1 cellular context compared by ENCODE assay signal in the genomic region with DNA sequence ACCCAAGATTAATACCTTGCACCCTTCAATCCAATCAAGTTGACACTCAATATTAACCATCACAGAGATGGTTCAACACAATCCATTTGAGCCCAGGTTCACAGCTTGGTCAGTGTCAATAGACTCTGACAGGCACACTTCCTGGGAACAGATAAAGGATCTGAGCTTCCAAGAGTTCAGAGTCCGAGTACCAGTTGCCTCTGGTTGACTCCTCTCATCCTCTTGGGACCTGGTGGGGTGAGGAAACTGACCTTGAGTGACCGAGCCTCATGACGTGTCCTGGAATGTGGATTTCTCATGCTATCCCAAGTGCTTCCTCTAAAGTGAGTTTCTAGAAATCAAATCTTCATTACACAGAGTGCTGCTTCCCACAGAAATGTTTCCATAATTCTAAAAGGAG.
TF ChIP-seq lines count a peak whose summit lies in the region.

No MANE protein-coding gene starts in this region.

TF ChIP-seq in HepG2, 621 proteins besides CTCF, POLR2A, EP300 and RAD21 (continued from another document and continues in another):
- TF ChIP-seq NCOA5 (CRISPR knock-in tag; IDR thresholded peaks at IDR 0.05), result no peak
- TF ChIP-seq KDM4B (CRISPR knock-in tag; IDR thresholded peaks at IDR 0.05), result 0 out of 2 replicates have a peak, but pooled peaks have one; percentile 26
- TF ChIP-seq NR2C2 (CRISPR knock-in tag; IDR thresholded peaks at IDR 0.05; ENCODE audit: borderline replicate concordance), result 0 out of 2 replicates have a peak, but pooled peaks have one; percentile 31
- TF ChIP-seq, protein P1, sequence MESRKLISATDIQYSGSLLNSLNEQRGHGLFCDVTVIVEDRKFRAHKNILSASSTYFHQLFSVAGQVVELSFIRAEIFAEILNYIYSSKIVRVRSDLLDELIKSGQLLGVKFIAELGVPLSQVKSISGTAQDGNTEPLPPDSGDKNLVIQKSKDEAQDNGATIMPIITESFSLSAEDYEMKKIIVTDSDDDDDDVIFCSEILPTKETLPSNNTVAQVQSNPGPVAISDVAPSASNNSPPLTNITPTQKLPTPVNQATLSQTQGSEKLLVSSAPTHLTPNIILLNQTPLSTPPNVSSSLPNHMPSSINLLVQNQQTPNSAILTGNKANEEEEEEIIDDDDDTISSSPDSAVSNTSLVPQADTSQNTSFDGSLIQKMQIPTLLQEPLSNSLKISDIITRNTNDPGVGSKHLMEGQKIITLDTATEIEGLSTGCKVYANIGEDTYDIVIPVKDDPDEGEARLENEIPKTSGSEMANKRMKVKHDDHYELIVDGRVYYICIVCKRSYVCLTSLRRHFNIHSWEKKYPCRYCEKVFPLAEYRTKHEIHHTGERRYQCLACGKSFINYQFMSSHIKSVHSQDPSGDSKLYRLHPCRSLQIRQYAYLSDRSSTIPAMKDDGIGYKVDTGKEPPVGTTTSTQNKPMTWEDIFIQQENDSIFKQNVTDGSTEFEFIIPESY (CRISPR knock-in tag; IDR thresholded peaks at IDR 0.05), result no peak
- TF ChIP-seq NCOA2 (CRISPR knock-in tag; IDR thresholded peaks at IDR 0.05), result peak; percentile 80
- TF ChIP-seq ZNF441 (CRISPR knock-in tag; IDR thresholded peaks at IDR 0.05; ENCODE audit: borderline replicate concordance), result peak; percentile 74; the same call in 1 of the 2 replicates
- TF ChIP-seq GABPB1 (CRISPR knock-in tag; IDR thresholded peaks at IDR 0.05), result peak; percentile 16; the same call in 1 of the 2 replicates
- TF ChIP-seq, protein P2, sequence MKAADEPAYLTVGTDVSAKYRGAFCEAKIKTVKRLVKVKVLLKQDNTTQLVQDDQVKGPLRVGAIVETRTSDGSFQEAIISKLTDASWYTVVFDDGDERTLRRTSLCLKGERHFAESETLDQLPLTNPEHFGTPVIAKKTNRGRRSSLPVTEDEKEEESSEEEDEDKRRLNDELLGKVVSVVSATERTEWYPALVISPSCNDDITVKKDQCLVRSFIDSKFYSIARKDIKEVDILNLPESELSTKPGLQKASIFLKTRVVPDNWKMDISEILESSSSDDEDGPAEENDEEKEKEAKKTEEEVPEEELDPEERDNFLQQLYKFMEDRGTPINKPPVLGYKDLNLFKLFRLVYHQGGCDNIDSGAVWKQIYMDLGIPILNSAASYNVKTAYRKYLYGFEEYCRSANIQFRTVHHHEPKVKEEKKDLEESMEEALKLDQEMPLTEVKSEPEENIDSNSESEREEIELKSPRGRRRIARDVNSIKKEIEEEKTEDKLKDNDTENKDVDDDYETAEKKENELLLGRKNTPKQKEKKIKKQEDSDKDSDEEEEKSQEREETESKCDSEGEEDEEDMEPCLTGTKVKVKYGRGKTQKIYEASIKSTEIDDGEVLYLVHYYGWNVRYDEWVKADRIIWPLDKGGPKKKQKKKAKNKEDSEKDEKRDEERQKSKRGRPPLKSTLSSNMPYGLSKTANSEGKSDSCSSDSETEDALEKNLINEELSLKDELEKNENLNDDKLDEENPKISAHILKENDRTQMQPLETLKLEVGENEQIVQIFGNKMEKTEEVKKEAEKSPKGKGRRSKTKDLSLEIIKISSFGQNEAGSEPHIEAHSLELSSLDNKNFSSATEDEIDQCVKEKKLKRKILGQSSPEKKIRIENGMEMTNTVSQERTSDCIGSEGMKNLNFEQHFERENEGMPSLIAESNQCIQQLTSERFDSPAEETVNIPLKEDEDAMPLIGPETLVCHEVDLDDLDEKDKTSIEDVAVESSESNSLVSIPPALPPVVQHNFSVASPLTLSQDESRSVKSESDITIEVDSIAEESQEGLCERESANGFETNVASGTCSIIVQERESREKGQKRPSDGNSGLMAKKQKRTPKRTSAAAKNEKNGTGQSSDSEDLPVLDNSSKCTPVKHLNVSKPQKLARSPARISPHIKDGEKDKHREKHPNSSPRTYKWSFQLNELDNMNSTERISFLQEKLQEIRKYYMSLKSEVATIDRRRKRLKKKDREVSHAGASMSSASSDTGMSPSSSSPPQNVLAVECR (CRISPR knock-in tag; IDR thresholded peaks at IDR 0.05; ENCODE audit: borderline replicate concordance), result peak; percentile 36; the same call in 1 of the 2 replicates
- peak; percentile 60; the same call in 1 of the 2 replicates for TF ChIP-seq ZKSCAN8 (CRISPR knock-in tag; IDR thresholded peaks at IDR 0.05; ENCODE audit: borderline replicate concordance)
- TF ChIP-seq CEBPB (IDR thresholded peaks at IDR 0.05; ENCODE audit: borderline replicate concordance, low read depth, low read length), result peak; percentile 23; the same call in 1 of the 2 replicates
- TF ChIP-seq SP140L (CRISPR knock-in tag; IDR thresholded peaks at IDR 0.05; ENCODE audit: borderline replicate concordance), result no peak
- peak; percentile 16; the same call in 1 of the 2 replicates for TF ChIP-seq MXD4 (CRISPR knock-in tag; IDR thresholded peaks at IDR 0.05)
- TF ChIP-seq ZNF878 (CRISPR knock-in tag; IDR thresholded peaks at IDR 0.05), result peak; percentile 51; the same call in 1 of the 2 replicates
- TF ChIP-seq, protein P3, sequence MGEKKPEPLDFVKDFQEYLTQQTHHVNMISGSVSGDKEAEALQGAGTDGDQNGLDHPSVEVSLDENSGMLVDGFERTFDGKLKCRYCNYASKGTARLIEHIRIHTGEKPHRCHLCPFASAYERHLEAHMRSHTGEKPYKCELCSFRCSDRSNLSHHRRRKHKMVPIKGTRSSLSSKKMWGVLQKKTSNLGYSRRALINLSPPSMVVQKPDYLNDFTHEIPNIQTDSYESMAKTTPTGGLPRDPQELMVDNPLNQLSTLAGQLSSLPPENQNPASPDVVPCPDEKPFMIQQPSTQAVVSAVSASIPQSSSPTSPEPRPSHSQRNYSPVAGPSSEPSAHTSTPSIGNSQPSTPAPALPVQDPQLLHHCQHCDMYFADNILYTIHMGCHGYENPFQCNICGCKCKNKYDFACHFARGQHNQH (CRISPR knock-in tag; IDR thresholded peaks at IDR 0.05), result peak; percentile 84
- 0 out of 2 replicates have a peak, but pooled peaks have one; percentile 53 for TF ChIP-seq JUN (CRISPR knock-in tag; IDR thresholded peaks at IDR 0.05)
- TF ChIP-seq ATF4 (CRISPR knock-in tag; IDR thresholded peaks at IDR 0.05), result no peak
- TF ChIP-seq HNF4A (CRISPR knock-in tag; IDR thresholded peaks at IDR 0.05), result peak; percentile 93
- peak; percentile 71 for TF ChIP-seq DPF2 (CRISPR knock-in tag; IDR thresholded peaks at IDR 0.05; ENCODE audit: borderline replicate concordance, low read depth)
- TF ChIP-seq, protein P4, sequence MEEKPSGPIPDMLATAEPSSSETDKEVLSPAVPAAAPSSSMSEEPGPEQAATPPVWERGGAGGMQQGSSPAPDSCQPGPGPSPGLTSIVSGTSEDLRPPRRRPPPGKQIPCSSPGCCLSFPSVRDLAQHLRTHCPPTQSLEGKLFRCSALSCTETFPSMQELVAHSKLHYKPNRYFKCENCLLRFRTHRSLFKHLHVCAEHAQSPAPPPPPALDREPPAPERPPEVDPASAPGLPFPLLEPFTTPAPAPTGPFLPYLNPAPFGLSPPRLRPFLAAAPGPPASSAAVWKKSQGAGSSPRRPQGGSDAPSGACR (CRISPR knock-in tag; IDR thresholded peaks at IDR 0.05), result 0 out of 2 replicates have a peak, but pooled peaks have one; percentile 38
- TF ChIP-seq ZNF430 (CRISPR knock-in tag; IDR thresholded peaks at IDR 0.05), result peak; percentile 67; the same call in 1 of the 2 replicates
- TF ChIP-seq TFAP4 (IDR thresholded peaks at IDR 0.05; ENCODE audit: borderline replicate concordance, low read depth), result 0 out of 2 replicates have a peak, but pooled peaks have one; percentile 16
- TF ChIP-seq POGZ (CRISPR knock-in tag; IDR thresholded peaks at IDR 0.05), result peak; percentile 75
- TF ChIP-seq, protein P5, sequence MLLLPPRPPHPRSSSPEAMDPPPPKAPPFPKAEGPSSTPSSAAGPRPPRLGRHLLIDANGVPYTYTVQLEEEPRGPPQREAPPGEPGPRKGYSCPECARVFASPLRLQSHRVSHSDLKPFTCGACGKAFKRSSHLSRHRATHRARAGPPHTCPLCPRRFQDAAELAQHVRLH (CRISPR knock-in tag; IDR thresholded peaks at IDR 0.05; ENCODE audit: borderline replicate concordance, low read depth), result 0 out of 2 replicates have a peak, but pooled peaks have one; percentile 56
- peak; percentile 30; the same call in 1 of the 2 replicates for TF ChIP-seq FOXP4 (CRISPR knock-in tag; IDR thresholded peaks at IDR 0.05)
- TF ChIP-seq YEATS2 (CRISPR knock-in tag; IDR thresholded peaks at IDR 0.05; ENCODE audit: borderline replicate concordance), result peak; percentile 33; the same call in 1 of the 2 replicates
- TF ChIP-seq, protein P6, sequence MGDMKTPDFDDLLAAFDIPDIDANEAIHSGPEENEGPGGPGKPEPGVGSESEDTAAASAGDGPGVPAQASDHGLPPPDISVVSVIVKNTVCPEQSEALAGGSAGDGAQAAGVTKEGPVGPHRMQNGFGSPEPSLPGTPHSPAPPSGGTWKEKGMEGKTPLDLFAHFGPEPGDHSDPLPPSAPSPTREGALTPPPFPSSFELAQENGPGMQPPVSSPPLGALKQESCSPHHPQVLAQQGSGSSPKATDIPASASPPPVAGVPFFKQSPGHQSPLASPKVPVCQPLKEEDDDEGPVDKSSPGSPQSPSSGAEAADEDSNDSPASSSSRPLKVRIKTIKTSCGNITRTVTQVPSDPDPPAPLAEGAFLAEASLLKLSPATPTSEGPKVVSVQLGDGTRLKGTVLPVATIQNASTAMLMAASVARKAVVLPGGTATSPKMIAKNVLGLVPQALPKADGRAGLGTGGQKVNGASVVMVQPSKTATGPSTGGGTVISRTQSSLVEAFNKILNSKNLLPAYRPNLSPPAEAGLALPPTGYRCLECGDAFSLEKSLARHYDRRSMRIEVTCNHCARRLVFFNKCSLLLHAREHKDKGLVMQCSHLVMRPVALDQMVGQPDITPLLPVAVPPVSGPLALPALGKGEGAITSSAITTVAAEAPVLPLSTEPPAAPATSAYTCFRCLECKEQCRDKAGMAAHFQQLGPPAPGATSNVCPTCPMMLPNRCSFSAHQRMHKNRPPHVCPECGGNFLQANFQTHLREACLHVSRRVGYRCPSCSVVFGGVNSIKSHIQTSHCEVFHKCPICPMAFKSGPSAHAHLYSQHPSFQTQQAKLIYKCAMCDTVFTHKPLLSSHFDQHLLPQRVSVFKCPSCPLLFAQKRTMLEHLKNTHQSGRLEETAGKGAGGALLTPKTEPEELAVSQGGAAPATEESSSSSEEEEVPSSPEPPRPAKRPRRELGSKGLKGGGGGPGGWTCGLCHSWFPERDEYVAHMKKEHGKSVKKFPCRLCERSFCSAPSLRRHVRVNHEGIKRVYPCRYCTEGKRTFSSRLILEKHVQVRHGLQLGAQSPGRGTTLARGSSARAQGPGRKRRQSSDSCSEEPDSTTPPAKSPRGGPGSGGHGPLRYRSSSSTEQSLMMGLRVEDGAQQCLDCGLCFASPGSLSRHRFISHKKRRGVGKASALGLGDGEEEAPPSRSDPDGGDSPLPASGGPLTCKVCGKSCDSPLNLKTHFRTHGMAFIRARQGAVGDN (CRISPR knock-in tag; IDR thresholded peaks at IDR 0.05), result no peak
- TF ChIP-seq ZNF652 (CRISPR knock-in tag; IDR thresholded peaks at IDR 0.05; ENCODE audit: borderline replicate concordance, low read depth), result peak; percentile 53; the same call in 1 of the 2 replicates
- no peak for TF ChIP-seq FOXP1 (IDR thresholded peaks at IDR 0.05)
- TF ChIP-seq FOXP1 (CRISPR knock-in tag; IDR thresholded peaks at IDR 0.05), result peak; percentile 37; the same call in 1 of the 2 replicates
- TF ChIP-seq SOX13 (IDR thresholded peaks at IDR 0.05), result no peak
- peak in 1 of 2 experiments; percentile 64; a peak in 1 of 4 replicates for TF ChIP-seq SOX13 (CRISPR knock-in tag; conservative IDR thresholded peaks at IDR 0.05 in 1 of 2, IDR thresholded peaks at IDR 0.05 in 1 of 2)
- TF ChIP-seq PITX1 (CRISPR knock-in tag; IDR thresholded peaks at IDR 0.05), result peak; percentile 83; the same call in 1 of the 2 replicates
- TF ChIP-seq HMG20B (CRISPR knock-in tag; conservative IDR thresholded peaks at IDR 0.05), result peak; percentile 41; the same call in 1 of the 2 replicates
- TF ChIP-seq SRY (CRISPR knock-in tag; IDR thresholded peaks at IDR 0.05), result no peak
- peak; percentile 44 for TF ChIP-seq HNF1B (CRISPR knock-in tag; IDR thresholded peaks at IDR 0.05)
- TF ChIP-seq FOXA3 (CRISPR knock-in tag; IDR thresholded peaks at IDR 0.05), result peak; percentile 77
